Comparison of ENCODE assay signal across 1 cellular context in the genomic region with DNA sequence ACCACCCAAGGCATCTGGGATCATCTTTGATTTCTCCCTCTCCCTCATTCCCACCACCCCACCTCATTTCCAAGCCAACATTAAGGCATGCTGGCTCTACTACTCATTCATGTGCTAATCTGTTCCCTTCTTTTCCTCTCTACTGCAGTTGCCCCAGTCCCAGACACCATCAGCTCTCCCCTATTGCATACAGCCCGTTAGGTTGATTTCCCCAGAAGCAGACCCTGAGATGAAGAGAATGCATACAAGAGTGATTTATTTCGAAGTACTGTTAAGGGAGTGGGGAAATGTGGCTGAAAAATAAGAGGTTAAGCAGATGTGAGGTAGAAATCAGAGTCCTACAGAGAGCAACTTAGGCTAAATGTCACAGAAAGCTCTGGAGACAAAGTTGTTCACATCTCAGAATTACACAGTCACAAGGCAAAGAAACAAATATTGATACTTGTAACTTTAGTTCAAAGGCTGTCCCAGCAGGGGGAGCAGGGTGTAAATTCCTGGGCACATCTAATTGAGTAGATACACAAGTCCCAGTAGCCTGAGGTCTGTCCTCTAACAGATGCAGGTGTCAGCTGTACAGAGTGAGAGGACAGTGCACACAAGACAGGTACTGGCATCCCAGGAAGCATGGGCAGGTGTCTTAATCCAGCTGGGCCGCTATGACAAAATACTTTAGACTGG.
TF ChIP-seq lines count a peak whose summit lies in the region.

No MANE protein-coding gene starts in this region.

TF ChIP-seq in K562, 482 proteins besides CTCF, POLR2A, EP300 and RAD21 (continued from another document):
- TF ChIP-seq ZMIZ1 (IDR thresholded peaks at IDR 0.05; ENCODE audit: low read depth in 2 of 2, low read length in 2 of 2) (no peak), ZNF431 (CRISPR knock-in tag; IDR thresholded peaks at IDR 0.05) (no peak), SMC3 (conservative IDR thresholded peaks at IDR 0.05; ENCODE audit: insufficient read depth, low read depth, low read length) (peak; percentile 51; the same call in 1 of the 2 replicates), POLR2AphosphoS2 (IDR thresholded peaks at IDR 0.05; ENCODE audit: low read length) (no peak), TEAD4 (IDR thresholded peaks at IDR 0.05; ENCODE audit: low read length) (peak; percentile 48; the same call in 1 of the 2 replicates), TEAD4 (CRISPR knock-in tag; IDR thresholded peaks at IDR 0.05; ENCODE audit: borderline replicate concordance) (no peak)
- TF ChIP-seq, protein P1, sequence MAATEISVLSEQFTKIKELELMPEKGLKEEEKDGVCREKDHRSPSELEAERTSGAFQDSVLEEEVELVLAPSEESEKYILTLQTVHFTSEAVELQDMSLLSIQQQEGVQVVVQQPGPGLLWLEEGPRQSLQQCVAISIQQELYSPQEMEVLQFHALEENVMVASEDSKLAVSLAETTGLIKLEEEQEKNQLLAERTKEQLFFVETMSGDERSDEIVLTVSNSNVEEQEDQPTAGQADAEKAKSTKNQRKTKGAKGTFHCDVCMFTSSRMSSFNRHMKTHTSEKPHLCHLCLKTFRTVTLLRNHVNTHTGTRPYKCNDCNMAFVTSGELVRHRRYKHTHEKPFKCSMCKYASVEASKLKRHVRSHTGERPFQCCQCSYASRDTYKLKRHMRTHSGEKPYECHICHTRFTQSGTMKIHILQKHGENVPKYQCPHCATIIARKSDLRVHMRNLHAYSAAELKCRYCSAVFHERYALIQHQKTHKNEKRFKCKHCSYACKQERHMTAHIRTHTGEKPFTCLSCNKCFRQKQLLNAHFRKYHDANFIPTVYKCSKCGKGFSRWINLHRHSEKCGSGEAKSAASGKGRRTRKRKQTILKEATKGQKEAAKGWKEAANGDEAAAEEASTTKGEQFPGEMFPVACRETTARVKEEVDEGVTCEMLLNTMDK (IDR thresholded peaks at IDR 0.05; ENCODE audit: borderline replicate concordance, insufficient read depth, low read depth, low read length, poor library complexity, severe bottlenecking) = peak; percentile 26
TF ChIP-seq in K562: peak in this region for 6.
